Comparison of ENCODE assay signal across 41 cellular contexts in the genomic region with DNA sequence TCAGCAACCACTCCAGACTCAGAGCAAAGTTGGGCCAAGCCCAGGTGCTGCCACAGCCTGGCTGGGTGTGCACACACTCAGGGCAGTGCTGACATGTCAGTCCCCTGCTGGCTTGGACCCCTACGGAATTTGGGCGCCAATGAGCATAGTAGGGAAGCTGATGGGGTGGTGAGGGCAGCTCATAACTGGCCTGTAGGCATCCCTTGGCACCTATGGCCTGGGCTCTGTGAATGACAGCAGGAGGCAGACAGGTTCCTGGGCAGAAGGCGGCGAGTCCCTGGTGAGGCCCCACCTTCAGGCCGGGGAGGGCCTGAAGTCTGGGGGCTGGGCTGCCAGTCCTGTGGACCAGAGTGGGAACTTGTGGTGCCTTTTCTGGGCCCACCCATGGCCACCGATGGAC. TPM values are rescaled to one million over a fixed set of nuclear protein-coding genes. Genes with fewer than 3 reads are reported as not detected.
"Had no signal": no experiment of that assay in that cellular context is flagged by ENCODE, and none has a peak within 500 bp of the region (broad histone marks: within the 10 kb centered on the region; RNA-seq: fewer than 3 reads in every experiment).

No MANE protein-coding gene starts in this region.

- H3K9me3 ChIP-seq: adrenal gland, ascending aorta, body of pancreas, breast epithelium had no signal

- H3K4me1 ChIP-seq: adrenal gland, ascending aorta, body of pancreas, breast epithelium had no signal

- H3K27me3 ChIP-seq: ascending aorta, body of pancreas, brain microvascular endothelial cell, cardiac muscle cell had no signal

- H3K4me3 ChIP-seq: adrenal gland, ascending aorta, body of pancreas, breast epithelium, cardiac muscle cell had no signal

- H3K27me3 Mint-ChIP-seq: activated naive CD4-positive, alpha-beta T cell treated with anti-CD3 and anti-CD28 coated beads, Interleukin-2, amount 50 U/mL, for 24 hours; activated naive CD8-positive, alpha-beta T cell treated with anti-CD3 and anti-CD28 coated beads for 36 hours had no signal

- H3K9me3 Mint-ChIP-seq: activated naive CD4-positive, alpha-beta T cell treated with anti-CD3 and anti-CD28 coated beads for 36 hours; activated naive CD4-positive, alpha-beta T cell treated with anti-CD3 and anti-CD28 coated beads, Interleukin-2, amount 10 ng/mL, durations not matched to agents 7 days and 5 days; activated naive CD4-positive, alpha-beta T cell treated with anti-CD3 and anti-CD28 coated beads, Interleukin-2, amount 50 U/mL, for 24 hours; activated naive CD4-positive, alpha-beta T cell treated with anti-CD3 and anti-CD28 coated beads, Interleukin-2, amount 50 U/mL, for 72 hours; activated naive CD8-positive, alpha-beta T cell treated with anti-CD3 and anti-CD28 coated beads for 36 hours; activated naive CD8-positive, alpha-beta T cell treated with anti-CD3 and anti-CD28 coated beads, Interleukin-2, amount 10 ng/mL, durations not matched to agents 7 days and 5 days; activated naive CD8-positive, alpha-beta T cell treated with anti-CD3 and anti-CD28 coated beads, Interleukin-2, amount 50 U/mL, for 24 hours; activated T-cell treated with anti-CD3 and anti-CD28 coated beads, Interleukin-2, amount 50 U/mL, for 24 hours; activated T-cell treated with anti-CD3 and anti-CD28 coated beads, Interleukin-2, amount 50 U/mL, for 72 hours; activated T-helper 1 cell treated with anti-CD3 and anti-CD28 coated beads, Interleukin-12 subunit alpha, Interleukin-12 subunit beta, Interleukin-2, Interleukin-4 antibody, amounts not matched to agents 30 ng/mL and 10 ng/mL and 1 ng/mL, durations not matched to agents 14 hours and 24 hours and 36 hours; activated T-helper 17 cell treated with anti-CD3 and anti-CD28 coated beads, Interleukin-2, amount 50 U/mL, for 72 hours; activated T-helper 2 cell treated with anti-CD3 and anti-CD28 coated beads, Interferon-gamma antibody, Interleukin-2, Interleukin-4, amounts not matched to agents 10 μg/mL and 5 μg/mL and 100 μg/mL, durations not matched to agents 14 hours and 24 hours and 36 hours; central memory CD8-positive, alpha-beta T cell had no signal

- H3K27ac ChIP-seq: adrenal gland, ascending aorta, body of pancreas, brain microvascular endothelial cell, breast epithelium, cardiac muscle cell had no signal

- ATAC-seq: activated naive CD4-positive, alpha-beta T cell treated with anti-CD3 and anti-CD28 coated beads, Interleukin-2, amount 50 U/mL, for 72 hours; activated naive CD8-positive, alpha-beta T cell treated with anti-CD3 and anti-CD28 coated beads, Interleukin-2, amount 50 U/mL, for 24 hours; activated T-cell treated with anti-CD3 and anti-CD28 coated beads, Interleukin-2, amount 50 U/mL, for 72 hours; activated T-helper 17 cell treated with anti-CD3 and anti-CD28 coated beads, Interleukin-2, amount 50 U/mL, for 72 hours; body of pancreas had no signal

- H3K4me1 Mint-ChIP-seq: activated naive CD4-positive, alpha-beta T cell treated with anti-CD3 and anti-CD28 coated beads, Interleukin-2, amount 10 ng/mL, durations not matched to agents 7 days and 5 days; activated naive CD4-positive, alpha-beta T cell treated with anti-CD3 and anti-CD28 coated beads, Interleukin-2, amount 50 U/mL, for 24 hours; activated naive CD8-positive, alpha-beta T cell treated with anti-CD3 and anti-CD28 coated beads, Interleukin-2, amount 50 U/mL, for 24 hours; activated T-helper 17 cell treated with anti-CD3 and anti-CD28 coated beads, Interleukin-2, amount 50 U/mL, for 72 hours; brain; central memory CD8-positive, alpha-beta T cell had no signal

- H3K36me3 Mint-ChIP-seq: activated naive CD4-positive, alpha-beta T cell treated with anti-CD3 and anti-CD28 coated beads, Interleukin-2, amount 10 ng/mL, durations not matched to agents 7 days and 5 days; activated naive CD4-positive, alpha-beta T cell treated with anti-CD3 and anti-CD28 coated beads, Interleukin-2, amount 50 U/mL, for 24 hours; activated naive CD4-positive, alpha-beta T cell treated with anti-CD3 and anti-CD28 coated beads, Interleukin-2, amount 50 U/mL, for 72 hours; activated naive CD8-positive, alpha-beta T cell; activated naive CD8-positive, alpha-beta T cell treated with anti-CD3 and anti-CD28 coated beads for 36 hours; activated naive CD8-positive, alpha-beta T cell treated with anti-CD3 and anti-CD28 coated beads, Interleukin-2, amount 10 ng/mL, durations not matched to agents 7 days and 5 days; brain had no signal

- H3K4me3 Mint-ChIP-seq: activated naive CD4-positive, alpha-beta T cell treated with anti-CD3 and anti-CD28 coated beads for 36 hours; activated naive CD4-positive, alpha-beta T cell treated with anti-CD3 and anti-CD28 coated beads, Interleukin-2, amount 10 ng/mL, durations not matched to agents 7 days and 5 days; activated naive CD4-positive, alpha-beta T cell treated with anti-CD3 and anti-CD28 coated beads, Interleukin-2, amount 50 U/mL, for 24 hours; activated naive CD8-positive, alpha-beta T cell; activated naive CD8-positive, alpha-beta T cell treated with anti-CD3 and anti-CD28 coated beads for 36 hours; activated naive CD8-positive, alpha-beta T cell treated with anti-CD3 and anti-CD28 coated beads, Interleukin-2, amount 10 ng/mL, durations not matched to agents 7 days and 5 days; activated naive CD8-positive, alpha-beta T cell treated with anti-CD3 and anti-CD28 coated beads, Interleukin-2, amount 50 U/mL, for 24 hours; activated T-cell treated with anti-CD3 and anti-CD28 coated beads, Interleukin-2, amount 50 U/mL, for 24 hours; activated T-cell treated with anti-CD3 and anti-CD28 coated beads, Interleukin-2, amount 50 U/mL, for 72 hours; activated T-helper 1 cell treated with anti-CD3 and anti-CD28 coated beads, Interleukin-12 subunit alpha, Interleukin-12 subunit beta, Interleukin-2, Interleukin-4 antibody, amounts not matched to agents 30 ng/mL and 10 ng/mL and 1 ng/mL, durations not matched to agents 14 hours and 24 hours and 36 hours; activated T-helper 17 cell treated with anti-CD3 and anti-CD28 coated beads, Interleukin-2, amount 50 U/mL, for 72 hours; brain; central memory CD8-positive, alpha-beta T cell had no signal

- H3K36me3 ChIP-seq: adrenal gland, ascending aorta, brain microvascular endothelial cell, breast epithelium, cardiac muscle cell had no signal

- DNase-seq: activated effector memory CD4-positive, alpha-beta T cell treated with anti-CD3 and anti-CD28 coated beads, Interleukin-2, amount 50 U/mL, for 16 hours; activated effector memory CD4-positive, alpha-beta T cell treated with Interleukin-2 at 50 U/mL for 16 hours; activated gamma-delta T cell; activated gamma-delta T cell treated with Interleukin-2 at 50 U/mL for 16 hours; activated naive CD4-positive, alpha-beta T cell; activated naive CD4-positive, alpha-beta T cell treated with anti-CD3 and anti-CD28 coated beads for 36 hours; activated naive CD4-positive, alpha-beta T cell treated with anti-CD3 and anti-CD28 coated beads, Interleukin-2, amount 10 ng/mL, durations not matched to agents 7 days and 5 days; activated naive CD4-positive, alpha-beta T cell treated with anti-CD3 and anti-CD28 coated beads, Interleukin-2, amount 50 U/mL, for 16 hours; activated naive CD4-positive, alpha-beta T cell treated with Interleukin-2 at 50 U/mL for 16 hours; activated naive CD8-positive, alpha-beta T cell treated with anti-CD3 and anti-CD28 coated beads for 36 hours; activated naive CD8-positive, alpha-beta T cell treated with anti-CD3 and anti-CD28 coated beads, Interleukin-2, amount 10 ng/mL, durations not matched to agents 7 days and 5 days; activated naive CD8-positive, alpha-beta T cell treated with anti-CD3 and anti-CD28 coated beads, Interleukin-2, amount 50 U/mL, for 24 hours; activated T-cell treated with anti-CD3 and anti-CD28 coated beads for 4 hours; activated T-cell treated with anti-CD3 and anti-CD28 coated beads, Interleukin-2, amount 50 U/mL, for 1 hour; activated T-cell treated with anti-CD3 and anti-CD28 coated beads, Interleukin-2, amount 50 U/mL, for 24 hours; activated T-cell treated with anti-CD3 and anti-CD28 coated beads, Interleukin-2, amount 50 U/mL, for 48 hours; activated T-cell treated with anti-CD3 and anti-CD28 coated beads, Interleukin-2, amount 50 U/mL, for 72 hours; adrenal gland; amniotic stem cell; amygdala; anterior cingulate cortex; aorta; body of pancreas; brain microvascular endothelial cell; caudate nucleus; central memory CD4-positive, alpha-beta T cell; cerebellar nuclear complex had no signal

RNA-seq across cellular contexts. Expression of gene HSFX2, which starts 52.4 kb away (rescaled TPM):
- total RNA-seq: activated naive CD4-positive, alpha-beta T cell treated with anti-CD3 and anti-CD28 coated beads for 36 hours; activated naive CD4-positive, alpha-beta T cell treated with anti-CD3 and anti-CD28 coated beads, Interleukin-2, amount 50 U/mL, for 72 hours; activated naive CD8-positive, alpha-beta T cell treated with anti-CD3 and anti-CD28 coated beads for 36 hours; activated T-helper 17 cell treated with anti-CD3 and anti-CD28 coated beads, Interleukin-2, amount 50 U/mL, for 72 hours; aorta; ascending aorta; astrocyte; body of pancreas; bronchial epithelial cell; cardiac muscle cell; cardiac septum had no signal
